ENCODE assay signal across 16 cellular contexts in the genomic region with DNA sequence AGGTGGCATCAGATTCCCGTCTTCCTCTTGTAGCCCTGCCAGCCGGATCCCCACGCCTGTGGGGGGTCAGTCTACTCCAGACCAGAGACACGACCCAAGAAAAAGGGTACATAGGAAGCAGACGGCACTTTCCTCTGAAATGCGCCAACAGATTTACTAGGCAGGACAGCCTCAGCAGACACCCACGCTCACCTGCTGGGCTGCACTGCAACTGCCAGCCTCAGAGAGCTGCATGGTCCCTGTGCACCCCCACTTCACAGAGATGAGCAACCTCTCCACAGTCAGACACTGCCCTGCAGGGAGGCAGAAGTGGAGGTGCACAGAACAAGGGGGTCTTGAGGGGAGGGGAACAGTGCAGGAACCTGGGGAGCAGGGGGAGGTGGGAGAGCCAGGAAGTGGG.
DNase-seq lines count a peak whose midpoint lies in the region; ATAC-seq and TF ChIP-seq lines count a peak whose summit lies in the region.
"Had no signal": no experiment of that assay in that cellular context is flagged by ENCODE, and none has a peak within 500 bp of the region (broad histone marks: within the 10 kb centered on the region; RNA-seq: fewer than 3 reads in every experiment).

No MANE protein-coding gene starts in this region.

- peaks cover 18% of the 10 kb centered on the region for H3K27me3 Mint-ChIP-seq in osteocyte (ENCODE audit: unreplicated experiment)
- H3K27me3 Mint-ChIP-seq in activated naive CD8-positive, alpha-beta T cell treated with anti-CD3 and anti-CD28 coated beads, Interleukin-2, amount 50 U/mL, for 24 hours, result peaks cover 2% of the 10 kb centered on the region

- no peaks in the 10 kb centered on the region for H3K9me3 Mint-ChIP-seq in osteocyte (ENCODE audit: unreplicated experiment)
- H3K9me3 Mint-ChIP-seq in activated naive CD8-positive, alpha-beta T cell treated with anti-CD3 and anti-CD28 coated beads, Interleukin-2, amount 50 U/mL, for 24 hours, result no peaks in the 10 kb centered on the region
- H3K9me3 Mint-ChIP-seq: CD4-positive, CD25-positive, alpha-beta regulatory T cell; H9 had no signal

- H3K36me3 Mint-ChIP-seq in osteocyte (ENCODE audit: unreplicated experiment), result no peaks in the 10 kb centered on the region
- no peaks in the 10 kb centered on the region for H3K36me3 Mint-ChIP-seq in activated naive CD8-positive, alpha-beta T cell treated with anti-CD3 and anti-CD28 coated beads, Interleukin-2, amount 50 U/mL, for 24 hours (ENCODE audit: low read depth)
- H3K36me3 Mint-ChIP-seq: CD4-positive, CD25-positive, alpha-beta regulatory T cell had no signal

- no peak overlapping the region for H3K4me3 Mint-ChIP-seq in osteocyte (ENCODE audit: unreplicated experiment)
- H3K4me3 Mint-ChIP-seq in activated naive CD8-positive, alpha-beta T cell treated with anti-CD3 and anti-CD28 coated beads, Interleukin-2, amount 50 U/mL, for 24 hours, result no peak overlapping the region
- H3K4me3 Mint-ChIP-seq: CD4-positive, CD25-positive, alpha-beta regulatory T cell; H9 had no signal

- peak overlapping the region in 11 of 59 donors; percentile 9 to 85 (median 76) for H3K27ac ChIP-seq in dorsolateral prefrontal cortex
- no peak overlapping the region for H3K27ac ChIP-seq in right atrium auricular region
- H3K27ac ChIP-seq: HL-60 had no signal

- TF ChIP-seq CTCF in dorsolateral prefrontal cortex (IDR thresholded peaks at IDR 0.05 in 54 of 56, conservative IDR thresholded peaks at IDR 0.05 in 2 of 56; ENCODE audit: low read depth in 1 of 56, partially characterized antibody in 56 of 56) (no peak), osteocyte (IDR thresholded peaks at IDR 0.05) (no peak), right atrium auricular region (IDR thresholded peaks at IDR 0.05) (no peak)

- H3K4me3 ChIP-seq in dorsolateral prefrontal cortex (no peak overlapping the region), right atrium auricular region (no peak overlapping the region)

- H3K36me3 ChIP-seq in right atrium auricular region, result no peaks in the 10 kb centered on the region

- no peak for ATAC-seq in Right ventricle myocardium superior (ENCODE audit: poor library complexity)
- no peak for ATAC-seq in GM18873 (IDR thresholded peaks at IDR 0.05; ENCODE audit: low FRiP score, unreplicated experiment)
- ATAC-seq in activated naive CD8-positive, alpha-beta T cell treated with anti-CD3 and anti-CD28 coated beads, Interleukin-2, amount 50 U/mL, for 24 hours, result no peak

- peak; percentile 19 for DNase-seq in cardiac septum (ENCODE audit: low spot score)
- DNase-seq in Right ventricle myocardium superior, result no peak
- peak in 8 of 10 donors; percentile 35 to 78 (median 68) for DNase-seq in dorsolateral prefrontal cortex
- DNase-seq in osteocyte (ENCODE audit: extremely low spot score, unreplicated experiment), result peak; percentile 65
- no peak for DNase-seq in activated naive CD8-positive, alpha-beta T cell treated with anti-CD3 and anti-CD28 coated beads, Interleukin-2, amount 50 U/mL, for 24 hours
- no peak for DNase-seq in right atrium auricular region (ENCODE audit: low spot score)
- DNase-seq: Caco-2; CD4-positive, CD25-positive, alpha-beta regulatory T cell; DMS153; H9; NCI-H1105; NCI-H1694; NCI-H2227 treated with DMSO at 0.1 percent for 48 hours; NCI-H524 had no signal

- H3K4me1 Mint-ChIP-seq in osteocyte (ENCODE audit: unreplicated experiment), result peaks cover 8% of the 10 kb centered on the region
- H3K4me1 Mint-ChIP-seq in activated naive CD8-positive, alpha-beta T cell treated with anti-CD3 and anti-CD28 coated beads, Interleukin-2, amount 50 U/mL, for 24 hours, result no peaks in the 10 kb centered on the region
- H3K4me1 Mint-ChIP-seq: CD4-positive, CD25-positive, alpha-beta regulatory T cell had no signal

- no peaks in the 10 kb centered on the region for H3K9me3 ChIP-seq in right atrium auricular region
- H3K9me3 ChIP-seq: Caco-2 had no signal

- H3K27me3 ChIP-seq in dorsolateral prefrontal cortex (no peaks in the 10 kb centered on the region), right atrium auricular region (no peaks in the 10 kb centered on the region)

- no peaks in the 10 kb centered on the region for H3K4me1 ChIP-seq in right atrium auricular region
- H3K4me1 ChIP-seq: Caco-2 had no signal

- intact Hi-C loops in cardiac septum (cut with DNase I), result no loop called here
- intact Hi-C loops in Right ventricle myocardium superior (cut with DNase I), result no loop called here
- intact Hi-C loops in dorsolateral prefrontal cortex (cut with DNase I), result no loop called here

- H3K27ac Mint-ChIP-seq in osteocyte (ENCODE audit: unreplicated experiment), result no peak overlapping the region
- no peak overlapping the region for H3K27ac Mint-ChIP-seq in activated naive CD8-positive, alpha-beta T cell treated with anti-CD3 and anti-CD28 coated beads, Interleukin-2, amount 50 U/mL, for 24 hours
- H3K27ac Mint-ChIP-seq: CD4-positive, CD25-positive, alpha-beta regulatory T cell had no signal

Comparison
In these comparisons a context has a peak if more than half of its experiments do, and no peak if none do; other contexts are left out.
1. DNase-seq: peak in cardiac septum (single experiment), dorsolateral prefrontal cortex (8 of 10) and osteocyte (single experiment); none in Right ventricle myocardium superior (single experiment), activated naive CD8-positive, alpha-beta T cell treated with anti-CD3 and anti-CD28 coated beads, Interleukin-2, amount 50 U/mL, for 24 hours (single experiment) and right atrium auricular region (single experiment).